Comparison of ENCODE assay signal across 7 cellular contexts in the genomic region with DNA sequence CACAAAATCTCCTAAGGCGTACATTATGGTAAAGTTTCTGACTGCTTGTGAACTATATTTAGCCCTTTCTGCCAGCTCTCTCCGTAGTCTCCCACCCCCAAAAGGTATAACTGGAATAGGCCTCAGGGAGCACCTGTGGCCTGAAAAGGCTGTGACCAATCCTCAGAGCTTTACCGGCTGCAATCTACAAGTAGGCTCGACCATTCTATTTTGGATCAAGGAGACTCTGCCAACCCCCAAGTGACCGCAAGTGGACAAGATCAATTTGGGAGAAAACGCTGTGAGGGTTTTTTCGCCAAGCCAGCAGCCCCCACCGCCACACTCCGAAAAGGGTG. TPM values are rescaled to one million over a fixed set of nuclear protein-coding genes. Genes with fewer than 3 reads are reported as not detected.
DNase-seq lines count a peak whose midpoint lies in the region; ATAC-seq and TF ChIP-seq lines count a peak whose summit lies in the region.

No MANE protein-coding gene starts in this region.

- DNase-seq in HFFc6, result no peak
- DNase-seq in T-helper 17 cell, result no peak
- DNase-seq in heart left ventricle, result peak in 2 of 5 donors; percentile 32 to 50
- DNase-seq in skeletal muscle cell (ENCODE audit: low read depth), result no peak
- no peak for DNase-seq in HUDEP-2 (lab: John Stamatoyannopoulos, UW; ENCODE audit: unreplicated experiment in 76 of 76)
- no peak for DNase-seq in GM20000 (ENCODE audit: low spot score)

- ATAC-seq in T-helper 17 cell (no peak), heart left ventricle (peak in 3 of 4 donors; percentile 20 to 27 (median 23)), GM18502 (IDR thresholded peaks at IDR 0.05; ENCODE audit: poor library complexity, unreplicated experiment) (no peak)

- peaks cover 6 to 80% (median 59%) of the 10 kb centered on the region in 12 donors for H3K4me1 ChIP-seq in heart left ventricle

- no peaks in the 10 kb centered on the region for H3K9me3 Mint-ChIP-seq in HFFc6

- H3K27me3 Mint-ChIP-seq in HFFc6 (ENCODE audit: insufficient read depth) (peaks cover 2% of the 10 kb centered on the region; the same call in 1 of the 2 replicates), T-helper 17 cell (no peaks in the 10 kb centered on the region)

- no peaks in the 10 kb centered on the region for H3K27me3 ChIP-seq in heart left ventricle

- intact Hi-C loops in heart left ventricle (cut with DNase I), result loop anchor here in 9 of 10 donors (5.0 to 10.0 kb wide), 4 partner anchors 35 to 47 kb away; no protein-coding TSS in a partner anchor

- TF ChIP-seq CTCF in HFFc6 (IDR thresholded peaks at IDR 0.05) (no peak), heart left ventricle (IDR thresholded peaks at IDR 0.05) (no peak), GM20000 (IDR thresholded peaks at IDR 0.05; ENCODE audit: extremely low read depth, missing control alignments) (no peak)

- H3K36me3 ChIP-seq in heart left ventricle, result no peaks in the 10 kb centered on the region

- peak overlapping the region; percentile 90 for H3K4me3 Mint-ChIP-seq in HFFc6
- H3K4me3 Mint-ChIP-seq in T-helper 17 cell, result peak overlapping the region; percentile 94

- peak overlapping the region; percentile 88 to 98 (median 96) for H3K27ac ChIP-seq in heart left ventricle

- no peaks in the 10 kb centered on the region for H3K36me3 Mint-ChIP-seq in HFFc6 (ENCODE audit: low read depth)
- no peaks in the 10 kb centered on the region for H3K36me3 Mint-ChIP-seq in T-helper 17 cell (ENCODE audit: low read depth)

- WGBS in heart left ventricle, 4 donors, result 3 to 8% (median 5%) methylated on average over 8 to 9 of the region's 9 CpGs

- H3K4me1 Mint-ChIP-seq in HFFc6 (ENCODE audit: low read depth) (peaks cover 63% of the 10 kb centered on the region), T-helper 17 cell (peaks cover 54% of the 10 kb centered on the region)

- H3K4me3 ChIP-seq in heart left ventricle (peak overlapping the region; percentile 71 to 99 (median 94)), skeletal muscle cell (ENCODE audit: low read depth, low read length) (peak overlapping the region; percentile 94)

- H3K9me3 ChIP-seq in T-helper 17 cell (ENCODE audit: control insufficient read depth, low read length, poor library complexity, severe bottlenecking) (no peaks in the 10 kb centered on the region), heart left ventricle (no peaks in the 10 kb centered on the region)

- no peak for TF ChIP-seq POLR2A in heart left ventricle (IDR thresholded peaks at IDR 0.05)

- H3K27ac Mint-ChIP-seq in HFFc6, result peak overlapping the region; percentile 65
- H3K27ac Mint-ChIP-seq in T-helper 17 cell, result peak overlapping the region; percentile 92

RNA-seq across cellular contexts. Expression of a gene that starts 1.2 kb away (rescaled TPM):
- 10 to 100 TPM in 5 of 6 experiments, 1 to 10 TPM in 1; 8.9 to 13.6 (median 12.0) TPM for total RNA-seq in HFFc6 (2021; fragmentation: NEBNext Ultra II Directional; extraction: Animal tissue kit (Norgen Biotek cat#: 25700))
- total RNA-seq in T-helper 17 cell (10 to 100 TPM; 45.5 to 49.4 TPM), heart left ventricle (100 to 1,000 TPM in 1 of 9 donors, 10 to 100 TPM in 8; 47.5 to 113 (median 72.7) TPM)
- polyA plus RNA-seq in heart left ventricle, result 10 to 100 TPM; 26.6 to 53.1 TPM

RNA-seq across cellular contexts. Expression of a gene that starts 32.0 kb away (rescaled TPM):
- 10 to 100 TPM; 24.2 to 30.3 (median 25.6) TPM for total RNA-seq in HFFc6 (2021; fragmentation: NEBNext Ultra II Directional; extraction: Animal tissue kit (Norgen Biotek cat#: 25700))
- total RNA-seq in T-helper 17 cell, result 1 to 10 TPM; 5.0 to 8.5 TPM
- total RNA-seq in heart left ventricle, result 10 to 100 TPM; 17.3 to 27.7 (median 20.2) TPM
- 10 to 100 TPM; 12.6 to 18.5 TPM for polyA plus RNA-seq in heart left ventricle

Comparison
In these comparisons a context has a peak if more than half of its experiments do, and no peak if none do; other contexts are left out.
1. ATAC-seq: peak in heart left ventricle (3 of 4); none in T-helper 17 cell (single experiment) and GM18502 (single experiment).